Comparison of ENCODE assay signal across 15 cellular contexts in genomic region chr4:151426513-151426912, GRCh38. TPM values are rescaled to one million over a fixed set of nuclear protein-coding genes. Genes with fewer than 3 reads are reported as not detected.
"Had no signal": no experiment of that assay in that cellular context is flagged by ENCODE, and none has a peak within 500 bp of the region (broad histone marks: within the 10 kb centered on the region; RNA-seq: fewer than 3 reads in every experiment).

No MANE protein-coding gene starts in this region.

- H2AFZ ChIP-seq: neural progenitor cell had no signal

- H3K4me3 ChIP-seq: dorsolateral prefrontal cortex, neural progenitor cell had no signal

- H3K27ac ChIP-seq: foreskin keratinocyte, neural progenitor cell had no signal

- H3K9ac ChIP-seq: neural progenitor cell had no signal

- H3K4me2 ChIP-seq: neural progenitor cell had no signal

- H3K27me3 ChIP-seq: dorsolateral prefrontal cortex, foreskin keratinocyte, neural progenitor cell had no signal

- DNase-seq: activated B cell treated with CpG ODN at 0.5 μM for 24 hours; activated CD4-positive, alpha-beta memory T cell treated with anti-CD3 and anti-CD28 coated beads for 36 hours; activated CD4-positive, alpha-beta T cell treated with anti-CD3 and anti-CD28 coated beads for 4 hours; activated naive CD4-positive, alpha-beta T cell; activated naive CD8-positive, alpha-beta T cell treated with anti-CD3 and anti-CD28 coated beads for 36 hours; amygdala; dorsolateral prefrontal cortex; endodermal cell; foreskin keratinocyte; left ventricle myocardium superior; naive thymus-derived CD4-positive, alpha-beta T cell; right cardiac atrium; stimulated activated naive B cell treated with anti-CD40 and anti-IgM and Interleukin-4, amounts not matched to agents 10 μg/mL and 1 μg/mL and 100 μg/mL, for 72 hours; T-cell had no signal

- H3K36me3 ChIP-seq: neural progenitor cell had no signal

RNA-seq across cellular contexts. Expression of gene FHIP1A, which starts 17.5 kb away (rescaled TPM):
- polyA plus RNA-seq: naive thymus-derived CD4-positive, alpha-beta T cell had no signal
